ENCODE assay signal across 1 cellular context in the genomic region with DNA sequence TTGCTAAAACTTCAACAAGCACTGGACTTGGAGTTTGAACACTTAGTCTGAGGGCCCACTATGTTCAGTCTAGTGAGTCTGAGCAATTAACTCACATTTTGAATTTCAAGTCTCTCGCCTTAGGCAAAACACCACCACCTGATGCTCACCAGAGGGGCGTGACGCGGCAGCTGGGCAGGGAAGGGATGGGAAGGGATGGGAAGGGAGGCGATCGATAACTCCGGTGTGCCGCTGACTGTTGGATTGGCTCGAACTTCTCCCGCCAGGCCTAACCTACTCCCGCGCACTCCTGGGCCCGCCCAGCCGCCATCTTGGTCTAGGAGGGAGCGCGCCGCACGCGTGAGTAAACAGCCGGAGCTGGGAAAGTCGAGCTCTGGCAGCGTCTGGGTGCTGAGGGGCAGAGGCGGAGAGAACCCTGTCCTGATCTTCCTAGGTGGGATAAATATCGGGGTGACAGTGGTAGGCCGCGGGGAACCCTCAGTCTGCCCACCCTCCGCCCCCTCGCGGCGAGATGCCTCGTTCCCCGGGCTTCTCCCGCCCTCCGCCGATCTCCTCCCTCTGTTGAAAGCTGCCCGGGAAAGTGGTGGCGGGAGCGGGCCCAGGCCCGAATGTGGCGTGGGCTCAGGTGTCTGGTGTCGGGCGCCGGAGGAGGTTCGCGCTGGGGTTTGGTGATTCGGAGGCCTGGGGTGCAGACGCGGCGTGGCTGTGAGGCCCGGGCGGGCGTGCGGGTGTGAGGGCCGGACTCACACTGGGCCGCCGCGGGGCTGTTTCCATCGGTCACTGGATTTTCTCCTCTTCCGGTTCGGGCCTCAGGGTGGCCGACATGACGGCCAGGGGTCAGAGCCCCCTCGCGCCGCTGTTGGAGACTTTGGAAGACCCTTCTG.
TF ChIP-seq lines count a peak whose summit lies in the region.

A gene with protein sequence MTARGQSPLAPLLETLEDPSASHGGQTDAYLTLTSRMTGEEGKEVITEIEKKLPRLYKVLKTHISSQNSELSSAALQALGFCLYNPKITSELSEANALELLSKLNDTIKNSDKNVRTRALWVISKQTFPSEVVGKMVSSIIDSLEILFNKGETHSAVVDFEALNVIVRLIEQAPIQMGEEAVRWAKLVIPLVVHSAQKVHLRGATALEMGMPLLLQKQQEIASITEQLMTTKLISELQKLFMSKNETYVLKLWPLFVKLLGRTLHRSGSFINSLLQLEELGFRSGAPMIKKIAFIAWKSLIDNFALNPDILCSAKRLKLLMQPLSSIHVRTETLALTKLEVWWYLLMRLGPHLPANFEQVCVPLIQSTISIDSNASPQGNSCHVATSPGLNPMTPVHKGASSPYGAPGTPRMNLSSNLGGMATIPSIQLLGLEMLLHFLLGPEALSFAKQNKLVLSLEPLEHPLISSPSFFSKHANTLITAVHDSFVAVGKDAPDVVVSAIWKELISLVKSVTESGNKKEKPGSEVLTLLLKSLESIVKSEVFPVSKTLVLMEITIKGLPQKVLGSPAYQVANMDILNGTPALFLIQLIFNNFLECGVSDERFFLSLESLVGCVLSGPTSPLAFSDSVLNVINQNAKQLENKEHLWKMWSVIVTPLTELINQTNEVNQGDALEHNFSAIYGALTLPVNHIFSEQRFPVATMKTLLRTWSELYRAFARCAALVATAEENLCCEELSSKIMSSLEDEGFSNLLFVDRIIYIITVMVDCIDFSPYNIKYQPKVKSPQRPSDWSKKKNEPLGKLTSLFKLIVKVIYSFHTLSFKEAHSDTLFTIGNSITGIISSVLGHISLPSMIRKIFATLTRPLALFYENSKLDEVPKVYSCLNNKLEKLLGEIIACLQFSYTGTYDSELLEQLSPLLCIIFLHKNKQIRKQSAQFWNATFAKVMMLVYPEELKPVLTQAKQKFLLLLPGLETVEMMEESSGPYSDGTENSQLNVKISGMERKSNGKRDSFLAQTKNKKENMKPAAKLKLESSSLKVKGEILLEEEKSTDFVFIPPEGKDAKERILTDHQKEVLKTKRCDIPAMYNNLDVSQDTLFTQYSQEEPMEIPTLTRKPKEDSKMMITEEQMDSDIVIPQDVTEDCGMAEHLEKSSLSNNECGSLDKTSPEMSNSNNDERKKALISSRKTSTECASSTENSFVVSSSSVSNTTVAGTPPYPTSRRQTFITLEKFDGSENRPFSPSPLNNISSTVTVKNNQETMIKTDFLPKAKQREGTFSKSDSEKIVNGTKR (N-terminal part only) (plus strand): TSS at position 302 of the 884 bp plus-strand sequence. CDS start 522 bp downstream, at position 824.

TF ChIP-seq in HepG2, 621 proteins besides CTCF, POLR2A, EP300 and RAD21 (continued from another document and continues in another):
- TF ChIP-seq ZNF124 (CRISPR knock-in tag; IDR thresholded peaks at IDR 0.05) (no peak; the same call in 1 of the 2 replicates), KLF15 (CRISPR knock-in tag; IDR thresholded peaks at IDR 0.05; ENCODE audit: borderline replicate concordance) (no peak; the same call in 1 of the 2 replicates), MBD4 (IDR thresholded peaks at IDR 0.05; ENCODE audit: borderline replicate concordance, low read length) (no peak), ZNF225 (CRISPR knock-in tag; IDR thresholded peaks at IDR 0.05) (peak; percentile 13; the same call in 1 of the 2 replicates), ZBTB7A (CRISPR knock-in tag; IDR thresholded peaks at IDR 0.05) (peak; percentile 16), SOX5 (CRISPR knock-in tag; IDR thresholded peaks at IDR 0.05; ENCODE audit: borderline replicate concordance) (peak; percentile 68), ZFYVE20 (CRISPR knock-in tag; IDR thresholded peaks at IDR 0.05; ENCODE audit: borderline replicate concordance, low read depth) (0 out of 2 replicates have a peak, but pooled peaks have one; percentile 63), BRD4 (CRISPR knock-in tag; IDR thresholded peaks at IDR 0.05) (peak; percentile 91), DNMT1 (CRISPR knock-in tag; IDR thresholded peaks at IDR 0.05) (peak; percentile 95; the same call in 1 of the 2 replicates), IKZF1 (IDR thresholded peaks at IDR 0.05) (no peak), PRPF4 (IDR thresholded peaks at IDR 0.05; ENCODE audit: low read depth, low read length, poor library complexity, severe bottlenecking) (no peak), AHR (CRISPR knock-in tag; IDR thresholded peaks at IDR 0.05) (peak; percentile 89), NAIF1 (CRISPR knock-in tag; IDR thresholded peaks at IDR 0.05; ENCODE audit: borderline replicate concordance) (peak; percentile 74; the same call in 1 of the 2 replicates), ZBTB8A (CRISPR knock-in tag; IDR thresholded peaks at IDR 0.05; ENCODE audit: borderline replicate concordance, low read depth) (no peak), PTBP1 (IDR thresholded peaks at IDR 0.05; ENCODE audit: low read depth, low read length, poor library complexity, severe bottlenecking) (peak; percentile 85), POLR2AphosphoS5 (IDR thresholded peaks at IDR 0.05; ENCODE audit: low read depth, low read length) (peak; percentile 85), ZNF761 (CRISPR knock-in tag; conservative IDR thresholded peaks at IDR 0.05) (peak; percentile 83), TBX2 (CRISPR knock-in tag; IDR thresholded peaks at IDR 0.05; ENCODE audit: borderline replicate concordance) (peak; percentile 70; the same call in 1 of the 2 replicates), BCL6 (CRISPR knock-in tag; IDR thresholded peaks at IDR 0.05) (peak; percentile 48; the same call in 1 of the 2 replicates), TSC22D2 (CRISPR knock-in tag; IDR thresholded peaks at IDR 0.05; ENCODE audit: borderline replicate concordance) (peak; percentile 58; the same call in 1 of the 2 replicates), TARDBP (CRISPR knock-in tag; IDR thresholded peaks at IDR 0.05) (peak; percentile 97), SP4 (CRISPR knock-in tag; IDR thresholded peaks at IDR 0.05) (peak; percentile 73), ZNF703 (CRISPR knock-in tag; IDR thresholded peaks at IDR 0.05; ENCODE audit: borderline replicate concordance) (peak; percentile 95), ZNF547 (CRISPR knock-in tag; IDR thresholded peaks at IDR 0.05) (peak; percentile 93), HMGA1 (CRISPR knock-in tag; conservative IDR thresholded peaks at IDR 0.05) (no peak), ZNF251 (CRISPR knock-in tag; IDR thresholded peaks at IDR 0.05) (no peak), FOSL1 (CRISPR knock-in tag; IDR thresholded peaks at IDR 0.05; ENCODE audit: borderline replicate concordance) (no peak; the same call in 1 of the 2 replicates), NR2F2 (IDR thresholded peaks at IDR 0.05; ENCODE audit: borderline replicate concordance, low read depth) (peak; percentile 59; the same call in 1 of the 2 replicates), FOXM1 (CRISPR knock-in tag; IDR thresholded peaks at IDR 0.05) (no peak), SP140L (CRISPR knock-in tag; IDR thresholded peaks at IDR 0.05; ENCODE audit: borderline replicate concordance) (no peak), TEAD2 (CRISPR knock-in tag; IDR thresholded peaks at IDR 0.05) (no peak), THAP11 (CRISPR knock-in tag; IDR thresholded peaks at IDR 0.05) (peak; percentile 91), KLF9 (CRISPR knock-in tag; IDR thresholded peaks at IDR 0.05; ENCODE audit: low read depth) (peak; percentile 94), SIX4 (CRISPR knock-in tag; IDR thresholded peaks at IDR 0.05) (peak; percentile 41; the same call in 1 of the 2 replicates), GFI1 (CRISPR knock-in tag; IDR thresholded peaks at IDR 0.05; ENCODE audit: borderline replicate concordance) (peak; percentile 16; the same call in 1 of the 2 replicates), ZNF3 (CRISPR knock-in tag; IDR thresholded peaks at IDR 0.05) (no peak; the same call in 1 of the 2 replicates), DR1 (CRISPR knock-in tag; IDR thresholded peaks at IDR 0.05) (peak; percentile 70), HIVEP1 (CRISPR knock-in tag; IDR thresholded peaks at IDR 0.05) (peak; percentile 78), ZNF350 (CRISPR knock-in tag; IDR thresholded peaks at IDR 0.05; ENCODE audit: borderline replicate concordance, low read depth) (peak; percentile 93), TBL1XR1 (IDR thresholded peaks at IDR 0.05; ENCODE audit: borderline replicate concordance, low read length, partially characterized antibody) (no peak), ZC3H4 (CRISPR knock-in tag; IDR thresholded peaks at IDR 0.05; ENCODE audit: borderline replicate concordance) (0 out of 2 replicates have a peak, but pooled peaks have one; percentile 48), SNRNP70 (IDR thresholded peaks at IDR 0.05; ENCODE audit: low read depth, low read length) (no peak), TAF15 (IDR thresholded peaks at IDR 0.05; ENCODE audit: low read depth, low read length, poor library complexity, severe bottlenecking) (peak; percentile 88), GATAD1 (CRISPR knock-in tag; IDR thresholded peaks at IDR 0.05) (peak; percentile 88)
- TF ChIP-seq, protein P1, sequence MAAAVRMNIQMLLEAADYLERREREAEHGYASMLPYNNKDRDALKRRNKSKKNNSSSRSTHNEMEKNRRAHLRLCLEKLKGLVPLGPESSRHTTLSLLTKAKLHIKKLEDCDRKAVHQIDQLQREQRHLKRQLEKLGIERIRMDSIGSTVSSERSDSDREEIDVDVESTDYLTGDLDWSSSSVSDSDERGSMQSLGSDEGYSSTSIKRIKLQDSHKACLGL (CRISPR knock-in tag; IDR thresholded peaks at IDR 0.05): peak; percentile 82
- TF ChIP-seq, protein P2, sequence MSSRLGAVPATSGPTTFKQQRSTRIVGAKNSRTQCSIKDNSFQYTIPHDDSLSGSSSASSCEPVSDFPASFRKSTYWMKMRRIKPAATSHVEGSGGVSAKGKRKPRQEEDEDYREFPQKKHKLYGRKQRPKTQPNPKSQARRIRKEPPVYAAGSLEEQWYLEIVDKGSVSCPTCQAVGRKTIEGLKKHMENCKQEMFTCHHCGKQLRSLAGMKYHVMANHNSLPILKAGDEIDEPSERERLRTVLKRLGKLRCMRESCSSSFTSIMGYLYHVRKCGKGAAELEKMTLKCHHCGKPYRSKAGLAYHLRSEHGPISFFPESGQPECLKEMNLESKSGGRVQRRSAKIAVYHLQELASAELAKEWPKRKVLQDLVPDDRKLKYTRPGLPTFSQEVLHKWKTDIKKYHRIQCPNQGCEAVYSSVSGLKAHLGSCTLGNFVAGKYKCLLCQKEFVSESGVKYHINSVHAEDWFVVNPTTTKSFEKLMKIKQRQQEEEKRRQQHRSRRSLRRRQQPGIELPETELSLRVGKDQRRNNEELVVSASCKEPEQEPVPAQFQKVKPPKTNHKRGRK (CRISPR knock-in tag; IDR thresholded peaks at IDR 0.05): no peak
- TF ChIP-seq, protein P3, sequence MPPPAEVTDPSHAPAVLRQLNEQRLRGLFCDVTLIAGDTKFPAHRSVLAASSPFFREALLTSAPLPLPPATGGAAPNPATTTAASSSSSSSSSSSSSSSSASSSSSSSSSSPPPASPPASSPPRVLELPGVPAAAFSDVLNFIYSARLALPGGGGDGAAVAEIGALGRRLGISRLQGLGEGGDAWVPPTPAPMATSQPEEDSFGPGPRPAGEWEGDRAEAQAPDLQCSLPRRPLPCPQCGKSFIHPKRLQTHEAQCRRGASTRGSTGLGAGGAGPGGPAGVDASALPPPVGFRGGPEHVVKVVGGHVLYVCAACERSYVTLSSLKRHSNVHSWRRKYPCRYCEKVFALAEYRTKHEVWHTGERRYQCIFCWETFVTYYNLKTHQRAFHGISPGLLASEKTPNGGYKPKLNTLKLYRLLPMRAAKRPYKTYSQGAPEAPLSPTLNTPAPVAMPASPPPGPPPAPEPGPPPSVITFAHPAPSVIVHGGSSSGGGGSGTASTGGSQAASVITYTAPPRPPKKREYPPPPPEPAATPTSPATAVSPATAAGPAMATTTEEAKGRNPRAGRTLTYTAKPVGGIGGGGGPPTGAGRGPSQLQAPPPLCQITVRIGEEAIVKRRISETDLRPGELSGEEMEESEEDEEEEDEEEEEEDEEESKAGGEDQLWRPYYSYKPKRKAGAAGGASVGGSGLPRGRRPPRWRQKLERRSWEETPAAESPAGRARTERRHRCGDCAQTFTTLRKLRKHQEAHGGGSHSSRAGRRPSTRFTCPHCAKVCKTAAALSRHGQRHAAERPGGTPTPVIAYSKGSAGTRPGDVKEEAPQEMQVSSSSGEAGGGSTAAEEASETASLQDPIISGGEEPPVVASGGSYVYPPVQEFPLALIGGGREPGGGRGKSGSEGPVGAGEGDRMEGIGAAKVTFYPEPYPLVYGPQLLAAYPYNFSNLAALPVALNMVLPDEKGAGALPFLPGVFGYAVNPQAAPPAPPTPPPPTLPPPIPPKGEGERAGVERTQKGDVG (CRISPR knock-in tag; IDR thresholded peaks at IDR 0.05; ENCODE audit: borderline replicate concordance): peak; percentile 47; the same call in 1 of the 2 replicates
- TF ChIP-seq, protein P4, sequence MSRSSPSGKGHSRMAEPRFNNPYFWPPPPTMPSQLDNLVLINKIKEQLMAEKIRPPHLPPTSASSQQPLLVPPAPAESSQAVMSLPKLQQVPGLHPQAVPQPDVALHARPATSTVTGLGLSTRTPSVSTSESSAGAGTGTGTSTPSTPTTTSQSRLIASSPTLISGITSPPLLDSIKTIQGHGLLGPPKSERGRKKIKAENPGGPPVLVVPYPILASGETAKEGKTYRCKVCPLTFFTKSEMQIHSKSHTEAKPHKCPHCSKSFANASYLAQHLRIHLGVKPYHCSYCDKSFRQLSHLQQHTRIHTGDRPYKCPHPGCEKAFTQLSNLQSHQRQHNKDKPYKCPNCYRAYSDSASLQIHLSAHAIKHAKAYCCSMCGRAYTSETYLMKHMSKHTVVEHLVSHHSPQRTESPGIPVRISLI (CRISPR knock-in tag; IDR thresholded peaks at IDR 0.05; ENCODE audit: borderline replicate concordance): peak; percentile 49; the same call in 1 of the 2 replicates
- TF ChIP-seq, protein P5, sequence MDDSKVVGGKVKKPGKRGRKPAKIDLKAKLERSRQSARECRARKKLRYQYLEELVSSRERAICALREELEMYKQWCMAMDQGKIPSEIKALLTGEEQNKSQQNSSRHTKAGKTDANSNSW (CRISPR knock-in tag; IDR thresholded peaks at IDR 0.05; ENCODE audit: borderline replicate concordance): peak; percentile 84; the same call in 1 of the 2 replicates
- TF ChIP-seq, protein P6, sequence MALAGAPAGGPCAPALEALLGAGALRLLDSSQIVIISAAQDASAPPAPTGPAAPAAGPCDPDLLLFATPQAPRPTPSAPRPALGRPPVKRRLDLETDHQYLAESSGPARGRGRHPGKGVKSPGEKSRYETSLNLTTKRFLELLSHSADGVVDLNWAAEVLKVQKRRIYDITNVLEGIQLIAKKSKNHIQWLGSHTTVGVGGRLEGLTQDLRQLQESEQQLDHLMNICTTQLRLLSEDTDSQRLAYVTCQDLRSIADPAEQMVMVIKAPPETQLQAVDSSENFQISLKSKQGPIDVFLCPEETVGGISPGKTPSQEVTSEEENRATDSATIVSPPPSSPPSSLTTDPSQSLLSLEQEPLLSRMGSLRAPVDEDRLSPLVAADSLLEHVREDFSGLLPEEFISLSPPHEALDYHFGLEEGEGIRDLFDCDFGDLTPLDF (CRISPR knock-in tag; IDR thresholded peaks at IDR 0.05): peak; percentile 100
